ENCODE assay signal across 20 cellular contexts in genomic region chr2:69588945-69589344, GRCh38. TPM values are rescaled to one million over a fixed set of nuclear protein-coding genes. Genes with fewer than 3 reads are reported as not detected.
DNase-seq lines count a peak whose midpoint lies in the region; ATAC-seq, FAIRE-seq and TF ChIP-seq lines count a peak whose summit lies in the region.
"Had no signal": no experiment of that assay in that cellular context is flagged by ENCODE, and none has a peak within 500 bp of the region (broad histone marks: within the 10 kb centered on the region; RNA-seq: fewer than 3 reads in every experiment).

No MANE protein-coding gene starts in this region.

- no peak overlapping the region for H3K9ac ChIP-seq in HepG2 (ENCODE audit: insufficient read depth, low read depth, low read length)
- H3K9ac ChIP-seq: GM23248 had no signal

- H3K79me2 ChIP-seq in HepG2 (ENCODE audit: insufficient read depth, low read length), result no peaks in the 10 kb centered on the region

- in situ Hi-C loops in HepG2 (cut with HindIII; ENCODE audit: extremely low pct_ligation_motif_present, low pct_unique_long_range_greater_than_20kb), result no loop called here

- peak overlapping the region; percentile 31 for H3K27ac Mint-ChIP-seq in activated T-helper 1 cell treated with anti-CD3 and anti-CD28 coated beads, Interleukin-12 subunit alpha, Interleukin-12 subunit beta, Interleukin-2, Interleukin-4 antibody, amounts not matched to agents 30 ng/mL and 10 ng/mL and 1 ng/mL, durations not matched to agents 14 hours and 24 hours and 36 hours
- H3K27ac Mint-ChIP-seq: stimulated activated memory B cell treated with anti-CD40 and anti-IgM and Interleukin-4, amounts not matched to agents 10 μg/mL and 1 μg/mL and 100 μg/mL, for 72 hours had no signal

- no peak for ATAC-seq in right cardiac atrium
- no peak for ATAC-seq in left ventricle myocardium superior
- peak; percentile 46 for ATAC-seq in HepG2
- ATAC-seq: esophagus mucosa; stimulated activated memory B cell treated with anti-CD40 and anti-IgM and Interleukin-4, amounts not matched to agents 10 μg/mL and 1 μg/mL and 100 μg/mL, for 72 hours had no signal

- no peak overlapping the region for H3K4me3 Mint-ChIP-seq in activated T-helper 1 cell treated with anti-CD3 and anti-CD28 coated beads, Interleukin-12 subunit alpha, Interleukin-12 subunit beta, Interleukin-2, Interleukin-4 antibody, amounts not matched to agents 30 ng/mL and 10 ng/mL and 1 ng/mL, durations not matched to agents 14 hours and 24 hours and 36 hours
- H3K4me3 Mint-ChIP-seq: stimulated activated memory B cell treated with anti-CD40 and anti-IgM and Interleukin-4, amounts not matched to agents 10 μg/mL and 1 μg/mL and 100 μg/mL, for 72 hours had no signal

- no peak overlapping the region for H2AFZ ChIP-seq in HepG2 (ENCODE audit: low read length)
- H2AFZ ChIP-seq: GM23248 had no signal

- no peak for TF ChIP-seq POLR2A in HepG2 (IDR thresholded peaks at IDR 0.05; ENCODE audit: insufficient read depth in 1 of 2, low read depth in 2 of 2, low read length in 2 of 2)
- no peak for TF ChIP-seq POLR2A in thyroid gland (IDR thresholded peaks at IDR 0.05)
- TF ChIP-seq POLR2A in tibial nerve (IDR thresholded peaks at IDR 0.05), result no peak

- peaks cover 62% of the 10 kb centered on the region for H3K4me1 Mint-ChIP-seq in activated T-helper 1 cell treated with anti-CD3 and anti-CD28 coated beads, Interleukin-12 subunit alpha, Interleukin-12 subunit beta, Interleukin-2, Interleukin-4 antibody, amounts not matched to agents 30 ng/mL and 10 ng/mL and 1 ng/mL, durations not matched to agents 14 hours and 24 hours and 36 hours (ENCODE audit: low read depth)
- H3K4me1 Mint-ChIP-seq: stimulated activated memory B cell treated with anti-CD40 and anti-IgM and Interleukin-4, amounts not matched to agents 10 μg/mL and 1 μg/mL and 100 μg/mL, for 72 hours had no signal

- H4K20me1 ChIP-seq in HepG2 (ENCODE audit: insufficient read depth, low read length), result no peaks in the 10 kb centered on the region

- WGBS in right cardiac atrium, result 82% methylated on average over 6 of the region's 6 CpGs
- WGBS in HepG2 (ENCODE audit: low lambda C conversion rate), result 70% methylated on average over 6 of the region's 6 CpGs
- WGBS in thyroid gland, 2 donors, result 77 to 81% methylated on average over 6 of the region's 6 CpGs
- WGBS in tibial nerve, 2 donors, result 84% methylated on average over 6 of the region's 6 CpGs

- POLR2A ChIA-PET in HepG2 (lab: Yijun Ruan, JAX) (interaction anchor here (0.7 kb wide), 1 partner anchor 25 kb away, joined by 4 read pairs; no protein-coding TSS in a partner anchor), RWPE1 (lab: Yijun Ruan, JAX; ENCODE audit: low non-redundant PET) (no interaction called here)

- no peaks in the 10 kb centered on the region for H3K9me3 ChIP-seq in right cardiac atrium (ENCODE audit: control insufficient read depth, low read length)
- no peaks in the 10 kb centered on the region for H3K9me3 ChIP-seq in HepG2 (ENCODE audit: low read length)
- no peaks in the 10 kb centered on the region for H3K9me3 ChIP-seq in thyroid gland
- H3K9me3 ChIP-seq in tibial nerve, result no peaks in the 10 kb centered on the region
- H3K9me3 ChIP-seq: transverse colon had no signal

- H3K4me1 ChIP-seq in right cardiac atrium (ENCODE audit: control insufficient read depth, insufficient read depth, low read length) (peaks cover 17% of the 10 kb centered on the region), HepG2 (ENCODE audit: insufficient read depth, low read length) (peaks cover 28% of the 10 kb centered on the region), thyroid gland (peaks cover 52 to 79% of the 10 kb centered on the region in 2 donors), tibial nerve (peaks cover 0 to 8% (median 0%) of the 10 kb centered on the region in 4 donors)

- peaks cover 17% of the 10 kb centered on the region for H3K36me3 Mint-ChIP-seq in activated T-helper 1 cell treated with anti-CD3 and anti-CD28 coated beads, Interleukin-12 subunit alpha, Interleukin-12 subunit beta, Interleukin-2, Interleukin-4 antibody, amounts not matched to agents 30 ng/mL and 10 ng/mL and 1 ng/mL, durations not matched to agents 14 hours and 24 hours and 36 hours (ENCODE audit: low read depth)
- H3K36me3 Mint-ChIP-seq: stimulated activated memory B cell treated with anti-CD40 and anti-IgM and Interleukin-4, amounts not matched to agents 10 μg/mL and 1 μg/mL and 100 μg/mL, for 72 hours had no signal

- peak overlapping the region; percentile 19 for H3K27ac ChIP-seq in right cardiac atrium (ENCODE audit: low read length)
- no peak overlapping the region for H3K27ac ChIP-seq in HepG2 (ENCODE audit: extremely low read length, insufficient read depth, low read length)
- peak overlapping the region; percentile 60 to 98 (median 89) for H3K27ac ChIP-seq in thyroid gland
- H3K27ac ChIP-seq in RWPE1, result no peak overlapping the region
- no peak overlapping the region for H3K27ac ChIP-seq in tibial nerve
- H3K27ac ChIP-seq: GM23248 had no signal

- H3K27me3 Mint-ChIP-seq in activated T-helper 1 cell treated with anti-CD3 and anti-CD28 coated beads, Interleukin-12 subunit alpha, Interleukin-12 subunit beta, Interleukin-2, Interleukin-4 antibody, amounts not matched to agents 30 ng/mL and 10 ng/mL and 1 ng/mL, durations not matched to agents 14 hours and 24 hours and 36 hours (ENCODE audit: insufficient read depth), result no peaks in the 10 kb centered on the region

- no peak overlapping the region for H3K4me3 ChIP-seq in right cardiac atrium (ENCODE audit: low read length)
- H3K4me3 ChIP-seq in HepG2 (replicated peaks in 1 of 3; ENCODE audit: insufficient read depth in 1 of 3, low read depth in 2 of 3, low read length in 3 of 3), result no peak overlapping the region
- no peak overlapping the region for H3K4me3 ChIP-seq in thyroid gland (replicated peaks in 1 of 3)
- H3K4me3 ChIP-seq in tibial nerve, result no peak overlapping the region
- H3K4me3 ChIP-seq: GM23248, transverse colon had no signal

- H3K27me3 ChIP-seq in right cardiac atrium (ENCODE audit: control insufficient read depth, insufficient read depth) (no peaks in the 10 kb centered on the region), HepG2 (ENCODE audit: control insufficient read depth in 1 of 2, insufficient read depth in 2 of 2, low read length in 2 of 2) (no peaks in the 10 kb centered on the region), thyroid gland (no peaks in the 10 kb centered on the region), tibial nerve (no peaks in the 10 kb centered on the region)
- H3K27me3 ChIP-seq: transverse colon had no signal

- TF ChIP-seq RAD21 in HepG2 (CRISPR knock-in tag; IDR thresholded peaks at IDR 0.05), result no peak

- FAIRE-seq in HepG2 (lab: Jason Lieb, UNC), result peak; percentile 8
- FAIRE-seq: TTC549 had no signal

- intact Hi-C loops in right cardiac atrium (cut with DNase I) (no loop called here), left ventricle myocardium superior (cut with micrococcal nuclease) (no loop called here), HepG2 (cut with micrococcal nuclease; ENCODE audit: unreplicated experiment) (no loop called here), thyroid gland (cut with DNase I) (no loop called here)
- intact Hi-C loops in activated T-helper 1 cell treated with anti-CD3 and anti-CD28 coated beads, Interleukin-12 subunit alpha, Interleukin-12 subunit beta, Interleukin-2, Interleukin-4 antibody, amounts not matched to agents 30 ng/mL and 10 ng/mL and 1 ng/mL, durations not matched to agents 14 hours and 24 hours and 36 hours (cut with micrococcal nuclease), result no loop called here

- no TSS peak for BruUV-seq in HepG2 (replicated peaks; lab: Mats Ljungman, UMichigan)

- TF ChIP-seq CTCF in HepG2 (CRISPR knock-in tag; IDR thresholded peaks at IDR 0.05), result no peak
- TF ChIP-seq CTCF in thyroid gland (IDR thresholded peaks at IDR 0.05), result no peak
- TF ChIP-seq CTCF in RWPE1 (conservative IDR thresholded peaks at IDR 0.05; ENCODE audit: low read depth), result no peak
- TF ChIP-seq CTCF in tibial nerve (IDR thresholded peaks at IDR 0.05), result no peak

- TF ChIP-seq EP300 in HepG2 (IDR thresholded peaks at IDR 0.05; ENCODE audit: low read depth in 2 of 2, low read length in 2 of 2) (no peak), HepG2 (CRISPR knock-in tag; IDR thresholded peaks at IDR 0.05; ENCODE audit: borderline replicate concordance) (no peak), tibial nerve (IDR thresholded peaks at IDR 0.05) (no peak)

- H3K9me3 Mint-ChIP-seq in activated T-helper 1 cell treated with anti-CD3 and anti-CD28 coated beads, Interleukin-12 subunit alpha, Interleukin-12 subunit beta, Interleukin-2, Interleukin-4 antibody, amounts not matched to agents 30 ng/mL and 10 ng/mL and 1 ng/mL, durations not matched to agents 14 hours and 24 hours and 36 hours, result no peaks in the 10 kb centered on the region
- H3K9me3 Mint-ChIP-seq: stimulated activated memory B cell treated with anti-CD40 and anti-IgM and Interleukin-4, amounts not matched to agents 10 μg/mL and 1 μg/mL and 100 μg/mL, for 72 hours had no signal

- no peaks in the 10 kb centered on the region for H3K36me3 ChIP-seq in HepG2 (replicated peaks in 1 of 2; ENCODE audit: control insufficient read depth in 1 of 2, insufficient read depth in 2 of 2, low read length in 2 of 2)
- H3K36me3 ChIP-seq in thyroid gland, result no peaks in the 10 kb centered on the region
- H3K36me3 ChIP-seq in tibial nerve, result no peaks in the 10 kb centered on the region
- H3K36me3 ChIP-seq: transverse colon had no signal

- DNase-seq in right cardiac atrium (no peak), left ventricle myocardium superior (no peak), HepG2 (ENCODE audit: low spot score) (peak; percentile 23), thyroid gland (no peak), RWPE1 (ENCODE audit: low spot score) (no peak), tibial nerve (ENCODE audit: low spot score in 2 of 2) (no peak)
- no peak for DNase-seq in activated T-helper 1 cell treated with anti-CD3 and anti-CD28 coated beads, Interleukin-12 subunit alpha, Interleukin-12 subunit beta, Interleukin-2, Interleukin-4 antibody, amounts not matched to agents 30 ng/mL and 10 ng/mL and 1 ng/mL, durations not matched to agents 14 hours and 24 hours and 36 hours (ENCODE audit: low spot score)
- no peak for DNase-seq in central memory CD4-positive, alpha-beta T cell
- DNase-seq: activated CD4-positive, alpha-beta T cell treated with anti-CD3 and anti-CD28 coated beads for 48 hours; activated T-cell treated with anti-CD3 and anti-CD28 coated beads for 4 hours; caudate nucleus; GM23248; NCI-H1092; NCI-H510A treated with DMSO at 0.1 percent for 48 hours; retina; SW 1271; transverse colon had no signal

- H3K4me2 ChIP-seq in HepG2 (ENCODE audit: low read depth, low read length), result no peak overlapping the region

- CTCF ChIA-PET in HepG2 (lab: Yijun Ruan, JAX; ENCODE audit: low intra/inter-chr PET ratio, low total read pairs) (no interaction called here), RWPE1 (lab: Yijun Ruan, JAX) (interaction anchor here (1.0 kb wide), 1 partner anchor 24 kb away, joined by 3 read pairs; no protein-coding TSS in a partner anchor)

RNA-seq across cellular contexts. Expression of gene AAK1, which starts 54.6 kb away (rescaled TPM):
- total RNA-seq in right cardiac atrium (10 to 100 TPM; 45.6 to 57.5 (median 53.4) TPM), left ventricle myocardium superior (91.1 TPM), HepG2 (2016; rRNA removed; fragmentation: Illumina TruSeq; extraction: Trizol) (10.3 and 15.2 TPM in 2 replicates), thyroid gland (100 to 1,000 TPM in 3 of 4 donors, 10 to 100 TPM in 1; 82.0 to 174 (median 144) TPM), tibial nerve (10 to 100 TPM; 29.2 to 70.5 (median 44.5) TPM)
- polyA plus RNA-seq in right cardiac atrium (13.8 TPM), HepG2 (2011; rRNA removed) (9.4 and 9.8 TPM in 2 replicates)
- 89.2 and 94.0 TPM in 2 replicates for total RNA-seq in activated T-helper 1 cell treated with anti-CD3 and anti-CD28 coated beads, Interleukin-12 subunit alpha, Interleukin-12 subunit beta, Interleukin-2, Interleukin-4 antibody, amounts not matched to agents 30 ng/mL and 10 ng/mL and 1 ng/mL, durations not matched to agents 14 hours and 24 hours and 36 hours
- total RNA-seq in HepG2 (2016; cell fraction: cytosol; rRNA removed; fragmentation: Illumina TruSeq; extraction: Trizol; ENCODE audit: low read depth), result 2.4 and 3.1 TPM in 2 replicates
- 9.4 and 12.9 TPM in 2 replicates for total RNA-seq in HepG2 (2016; cell fraction: insoluble cytoplasmic fraction; rRNA removed; fragmentation: Illumina TruSeq; extraction: Trizol)
- 7.2 and 7.6 TPM in 2 replicates for total RNA-seq in HepG2 (2016; cell fraction: membrane; rRNA removed; fragmentation: Illumina TruSeq; extraction: Trizol)
- total RNA-seq in HepG2 (2016; cell fraction: nucleus; rRNA removed; fragmentation: Illumina TruSeq; extraction: Trizol), result 20.2 and 27.8 TPM in 2 replicates
- polyA plus RNA-seq in HepG2 (2011; cell fraction: cytosol; rRNA removed), result 4.3 and 6.0 TPM in 2 replicates
- 13.6 and 15.8 TPM in 2 replicates for polyA plus RNA-seq in HepG2 (2011; cell fraction: nucleus; rRNA removed)
- polyA plus RNA-seq in HepG2 (2012), result 7.2 and 9.5 TPM in 2 replicates
- polyA plus RNA-seq in HepG2 (2016; cell fraction: cytosol; fragmentation: Illumina TruSeq; extraction: Trizol; ENCODE audit: low read depth), result 0.59 and 1.3 TPM in 2 replicates
- 7.3 and 8.6 TPM in 2 replicates for polyA plus RNA-seq in HepG2 (2016; cell fraction: insoluble cytoplasmic fraction; fragmentation: Illumina TruSeq; extraction: Trizol; ENCODE audit: low read depth)
- polyA plus RNA-seq in HepG2 (2016; cell fraction: membrane; fragmentation: Illumina TruSeq; extraction: Trizol; ENCODE audit: low read depth), result 1.5 and 1.9 TPM in 2 replicates
- polyA plus RNA-seq in HepG2 (2016; cell fraction: nucleus; fragmentation: Illumina TruSeq; extraction: Trizol; ENCODE audit: insufficient read depth, low read depth), result 14.2 and 15.4 TPM in 2 replicates
- 8.6 and 11.3 TPM in 2 replicates for polyA minus RNA-seq in HepG2 (2011; rRNA and poly(A)+ RNA removed; ENCODE audit: low replicate concordance)
- 17.2 and 18.3 TPM in 2 replicates for polyA minus RNA-seq in HepG2 (2011; cell fraction: cytosol; rRNA and poly(A)+ RNA removed)
- polyA minus RNA-seq in HepG2 (2011; cell fraction: nucleus; rRNA and poly(A)+ RNA removed), result 41.1 and 50.6 TPM in 2 replicates

Comparison
In these comparisons a context has a peak if more than half of its experiments do, and no peak if none do; other contexts are left out.
1. H3K27ac ChIP-seq: peak in right cardiac atrium (single experiment) and thyroid gland (3 of 3); none in HepG2 (single experiment), RWPE1 (single experiment) and tibial nerve (0 of 4).